Comparison of ENCODE assay signal across 8 cellular contexts in the genomic region with DNA sequence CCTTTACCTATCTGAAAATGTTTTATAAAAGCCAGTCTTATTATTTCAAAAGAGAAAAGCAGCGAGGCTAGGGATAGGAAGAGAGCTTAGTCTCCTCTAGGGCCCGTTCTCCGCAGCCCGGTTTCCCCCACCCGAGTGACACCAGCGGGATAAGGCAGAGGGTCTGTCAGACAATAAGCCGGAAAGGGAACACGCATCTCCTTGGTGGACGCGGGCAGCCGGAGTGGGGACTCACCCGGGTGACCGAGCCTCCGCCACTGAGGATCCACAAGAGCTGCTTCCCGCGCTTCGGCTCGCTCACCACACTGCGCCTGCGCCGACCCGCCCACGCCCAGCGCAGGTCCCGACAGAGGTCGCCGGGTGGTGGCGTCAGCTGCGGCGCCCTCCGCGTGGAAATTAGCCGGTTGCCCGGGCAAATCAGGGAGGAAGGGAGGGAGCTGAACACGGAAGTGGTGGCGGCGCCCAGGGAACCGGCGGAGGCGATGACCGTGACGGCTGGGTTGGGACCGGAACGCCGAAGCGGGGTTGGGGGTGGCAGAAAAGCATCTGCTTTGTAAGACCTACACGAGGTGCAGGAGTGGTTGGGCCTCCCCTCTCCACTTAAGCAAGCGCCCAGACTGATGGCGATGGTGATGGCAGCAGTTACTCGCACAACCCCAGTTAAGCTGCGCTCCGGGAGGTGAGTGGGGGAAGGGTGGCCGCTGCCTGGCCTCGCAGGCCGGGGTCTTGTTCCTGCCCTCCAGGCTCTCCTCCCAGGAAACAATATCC. TPM values are rescaled to one million over a fixed set of nuclear protein-coding genes. Genes with fewer than 3 reads are reported as not detected.
DNase-seq lines count a peak whose midpoint lies in the region; ATAC-seq and TF ChIP-seq lines count a peak whose summit lies in the region.

Gene SOCS4 (plus strand): TSS at position 444 of the 768 bp plus-strand sequence. CDS start 15,806 bp downstream, outside the sequence.
Gene WDHD1 (minus strand): TSS at position 307 of the 768 bp plus-strand sequence. CDS start 312 bp downstream, outside the sequence.

- no peaks in the 10 kb centered on the region for H3K27me3 Mint-ChIP-seq in activated B cell treated with CpG ODN at 0.5 μM for 24 hours

- CTCF ChIA-PET in activated B cell treated with CpG ODN at 0.5 μM for 24 hours (lab: Charles Lee): interaction anchor here (0.8 to 2.2 kb wide), 5 partner anchors 24 to 134 kb away, joined by 3 to 9 read pairs (median 4); partner anchors contain the start of gene MAPK1IP1L

- TF ChIP-seq CTCF in activated B cell treated with CpG ODN at 0.5 μM for 24 hours (IDR thresholded peaks at IDR 0.05): no peak

- DNase-seq in AG20443 (ENCODE audit: low spot score) (peak; percentile 99), NCI-H345 (lab: John Stamatoyannopoulos, UW) (peak; percentile 93), activated B cell treated with CpG ODN at 0.5 μM for 24 hours (peak; percentile 99), caudate nucleus (lab: John Stamatoyannopoulos, UW) (peak; percentile 27 to 98 (median 93)), inferior parietal cortex (ENCODE audit: extremely low spot score) (peak; percentile 94), smooth muscle cell of the brain vasculature (ENCODE audit: low read depth, low spot score) (peak; percentile 77)

- H3K27ac ChIP-seq in caudate nucleus (ENCODE audit: low read depth, low read length): peak within 1 kb of the TSS; percentile 89

- intact Hi-C loops in activated B cell treated with CpG ODN at 0.5 μM for 24 hours (cut with micrococcal nuclease): loop anchor here (1.0 to 2.0 kb wide), 7 partner anchors 24 to 586 kb away; partner anchors contain the start of genes CNIH1, GCH1, LGALS3 and MAPK1IP1L

- POLR2A ChIA-PET in activated B cell treated with CpG ODN at 0.5 μM for 24 hours (lab: Charles Lee): interaction anchor here (0.5 to 3.2 kb wide), 16 partner anchors 11 to 538 kb away, joined by 3 to 42 read pairs (median 4); partner anchors contain the start of genes GMFB, LGALS3 and MAPK1IP1L

- no peaks in the 10 kb centered on the region for H3K9me3 Mint-ChIP-seq in activated B cell treated with CpG ODN at 0.5 μM for 24 hours

- peak within 1 kb of the TSS; percentile 92 for H3K27ac Mint-ChIP-seq in activated B cell treated with CpG ODN at 0.5 μM for 24 hours

- peaks cover 8% of the 10 kb centered on the region for H3K36me3 Mint-ChIP-seq in activated B cell treated with CpG ODN at 0.5 μM for 24 hours (ENCODE audit: low read depth)

- peak within 1 kb of the TSS; percentile 95 for H3K4me3 Mint-ChIP-seq in activated B cell treated with CpG ODN at 0.5 μM for 24 hours

- peaks cover 50% of the 10 kb centered on the region for H3K4me1 Mint-ChIP-seq in activated B cell treated with CpG ODN at 0.5 μM for 24 hours

- peak; percentile 91 for ATAC-seq in GM19025 (IDR thresholded peaks at IDR 0.05; ENCODE audit: low read depth, unreplicated experiment)
- peak; percentile 90 for ATAC-seq in HG03280 (IDR thresholded peaks at IDR 0.05; ENCODE audit: unreplicated experiment)
- ATAC-seq in activated B cell treated with CpG ODN at 0.5 μM for 24 hours (ENCODE audit: low read depth): peak; percentile 92

RNA-seq across cellular contexts. Expression of gene SOCS4, which starts in this region (rescaled TPM):
- 29.2 and 30.3 TPM in 2 replicates for total RNA-seq in activated B cell treated with CpG ODN at 0.5 μM for 24 hours

RNA-seq across cellular contexts. Expression of gene WDHD1, which starts in this region (rescaled TPM):
- total RNA-seq in activated B cell treated with CpG ODN at 0.5 μM for 24 hours: 9.3 and 9.5 TPM in 2 replicates

Comparison
In these comparisons a context has a peak if more than half of its experiments do, and no peak if none do; other contexts are left out.
1. Peak in every context shown above with its lines: DNase-seq, ATAC-seq and H3K27ac ChIP-seq.